Comparison of ENCODE assay signal across 32 cellular contexts in genomic region chr2:83594841-83595720, GRCh38.
DNase-seq lines count a peak whose midpoint lies in the region; FAIRE-seq and TF ChIP-seq lines count a peak whose summit lies in the region.
"Had no signal": no experiment of that assay in that cellular context is flagged by ENCODE, and none has a peak within 500 bp of the region (broad histone marks: within the 10 kb centered on the region; RNA-seq: fewer than 3 reads in every experiment).

No MANE protein-coding gene starts in this region.

- H3K4me3 ChIP-seq in AG04449 (ENCODE audit: low read depth, low read length) = no peak overlapping the region
- H3K4me3 ChIP-seq: coronary artery, upper lobe of right lung had no signal

- no peak for TF ChIP-seq CTCF in AG04449 (IDR thresholded peaks at IDR 0.05; ENCODE audit: insufficient read depth, low read length, missing control alignments)

- no peaks in the 10 kb centered on the region for H3K4me1 Mint-ChIP-seq in activated CD4-positive, alpha-beta T cell treated with anti-CD3 and anti-CD28 coated beads, Interleukin-2, amount 10 ng/mL, durations not matched to agents 24 days and 14 days
- H3K4me1 Mint-ChIP-seq: activated CD4-positive, alpha-beta memory T cell treated with anti-CD3 and anti-CD28 coated beads, Interleukin-2, amount 10 ng/mL, durations not matched to agents 7 days and 5 days; activated naive CD4-positive, alpha-beta T cell treated with anti-CD3 and anti-CD28 coated beads, Interleukin-2, amount 50 U/mL, for 24 hours; activated T-helper 17 cell treated with anti-CD3 and anti-CD28 coated beads, Interleukin-2, amount 50 U/mL, for 72 hours; B cell; nephron progenitor cell had no signal

- no peaks in the 10 kb centered on the region for H3K9me3 Mint-ChIP-seq in activated CD4-positive, alpha-beta T cell treated with anti-CD3 and anti-CD28 coated beads, Interleukin-2, amount 10 ng/mL, durations not matched to agents 24 days and 14 days
- H3K9me3 Mint-ChIP-seq: nephron progenitor cell had no signal

- POLR2A ChIA-PET in AG04449 (lab: Yijun Ruan, JAX) = interaction anchor here (1.1 to 1.6 kb wide), 2 partner anchors 11 to 226 kb away, joined by 4 to 5 read pairs; no protein-coding TSS in a partner anchor

- no peak overlapping the region for H3K27ac Mint-ChIP-seq in activated CD4-positive, alpha-beta T cell treated with anti-CD3 and anti-CD28 coated beads, Interleukin-2, amount 10 ng/mL, durations not matched to agents 24 days and 14 days
- H3K27ac Mint-ChIP-seq: activated CD4-positive, alpha-beta memory T cell treated with anti-CD3 and anti-CD28 coated beads, Interleukin-2, amount 10 ng/mL, durations not matched to agents 7 days and 5 days; activated naive CD4-positive, alpha-beta T cell treated with anti-CD3 and anti-CD28 coated beads, Interleukin-2, amount 50 U/mL, for 24 hours; activated T-helper 17 cell treated with anti-CD3 and anti-CD28 coated beads, Interleukin-2, amount 50 U/mL, for 72 hours; B cell; nephron progenitor cell; T-helper 1 cell treated with Interleukin-12 subunit alpha and Interleukin-12 subunit beta and Interleukin-4 antibody, amounts not matched to agents 30 μg/mL and 1 μg/mL, for 36 hours had no signal

- intact Hi-C loops in activated CD4-positive, alpha-beta T cell treated with anti-CD3 and anti-CD28 coated beads, Interleukin-2, amount 10 ng/mL, durations not matched to agents 24 days and 14 days (cut with micrococcal nuclease) = no loop called here

- H3K4me3 Mint-ChIP-seq in activated CD4-positive, alpha-beta T cell treated with anti-CD3 and anti-CD28 coated beads, Interleukin-2, amount 10 ng/mL, durations not matched to agents 24 days and 14 days = no peak overlapping the region
- H3K4me3 Mint-ChIP-seq: activated CD4-positive, alpha-beta memory T cell treated with anti-CD3 and anti-CD28 coated beads, Interleukin-2, amount 10 ng/mL, durations not matched to agents 7 days and 5 days; activated naive CD4-positive, alpha-beta T cell treated with anti-CD3 and anti-CD28 coated beads, Interleukin-2, amount 50 U/mL, for 24 hours; activated T-helper 17 cell treated with anti-CD3 and anti-CD28 coated beads, Interleukin-2, amount 50 U/mL, for 72 hours; B cell; nephron progenitor cell; T-helper 1 cell treated with Interleukin-12 subunit alpha and Interleukin-12 subunit beta and Interleukin-4 antibody, amounts not matched to agents 30 μg/mL and 1 μg/mL, for 36 hours had no signal

- peak; percentile 75 for DNase-seq in AG04449 (ENCODE audit: low read depth, low spot score)
- peak; percentile 22 for DNase-seq in HS-27A (ENCODE audit: low read depth)
- peak; percentile 45 for DNase-seq in myocyte (ENCODE audit: low read depth)
- DNase-seq in activated naive CD4-positive, alpha-beta T cell treated with anti-CD3 and anti-CD28 coated beads, Interleukin-2, amount 50 U/mL, for 16 hours = no peak
- no peak for DNase-seq in DMS79 (lab: John Stamatoyannopoulos, UW)
- DNase-seq in activated CD4-positive, alpha-beta T cell treated with anti-CD3 and anti-CD28 coated beads, Interleukin-2, amount 10 ng/mL, durations not matched to agents 24 days and 14 days = no peak
- no peak for DNase-seq in urothelium cell line (ENCODE audit: low spot score)
- DNase-seq: 8988T; activated CD4-positive, alpha-beta memory T cell treated with anti-CD3 and anti-CD28 coated beads, Interleukin-2, amount 10 ng/mL, durations not matched to agents 7 days and 5 days; activated CD4-positive, CD25-positive, alpha-beta regulatory T cell treated with anti-CD3 and anti-CD28 coated beads, Interleukin-2, amount 50 U/mL, for 72 hours; activated CD8-positive, alpha-beta memory T cell treated with anti-CD3 and anti-CD28 coated beads, Interleukin-2, amount 50 U/mL, for 48 hours; aorta; DMS153; GDM1; HCEC 1CT; NCI-H146; NCI-H510A treated with DMSO at 0.1 percent for 48 hours; nephron progenitor cell; right cardiac atrium; SK-N-SH; stimulated activated CD4-positive, alpha-beta T cell treated with anti-CD3 and anti-CD28 coated beads, Interleukin-12 subunit alpha, Interleukin-12 subunit beta, amount 100 ng/mL, for 4 hours; stimulated activated CD4-positive, alpha-beta T cell treated with anti-CD3 and anti-CD28 coated beads, Interleukin-4, amount 100 ng/mL, for 1 hour; upper lobe of right lung had no signal

- no peaks in the 10 kb centered on the region for H3K27me3 Mint-ChIP-seq in activated CD4-positive, alpha-beta T cell treated with anti-CD3 and anti-CD28 coated beads, Interleukin-2, amount 10 ng/mL, durations not matched to agents 24 days and 14 days
- H3K27me3 Mint-ChIP-seq: activated CD4-positive, alpha-beta memory T cell treated with anti-CD3 and anti-CD28 coated beads, Interleukin-2, amount 10 ng/mL, durations not matched to agents 7 days and 5 days; activated naive CD4-positive, alpha-beta T cell treated with anti-CD3 and anti-CD28 coated beads, Interleukin-2, amount 50 U/mL, for 24 hours; activated T-helper 17 cell treated with anti-CD3 and anti-CD28 coated beads, Interleukin-2, amount 50 U/mL, for 72 hours; B cell had no signal

- FAIRE-seq in endometrium (lab: Jason Lieb, UNC) (peak; percentile 80), urothelium cell line (lab: Jason Lieb, UNC) (no peak)
- FAIRE-seq: GM18507, keratinocyte, TTC549 had no signal

- no peaks in the 10 kb centered on the region for H3K36me3 Mint-ChIP-seq in activated CD4-positive, alpha-beta T cell treated with anti-CD3 and anti-CD28 coated beads, Interleukin-2, amount 10 ng/mL, durations not matched to agents 24 days and 14 days (ENCODE audit: low read depth)
- H3K36me3 Mint-ChIP-seq: activated naive CD4-positive, alpha-beta T cell treated with anti-CD3 and anti-CD28 coated beads, Interleukin-2, amount 50 U/mL, for 24 hours had no signal

- CTCF ChIA-PET in AG04449 (lab: Yijun Ruan, JAX) = interaction anchor here (1.6 kb wide), 1 partner anchor 11 kb away, joined by 3 read pairs; no protein-coding TSS in a partner anchor

Comparison
In these comparisons a context has a peak if more than half of its experiments do, and no peak if none do; other contexts are left out.
1. DNase-seq: peak in AG04449 (single experiment), HS-27A (single experiment) and myocyte (single experiment); none in activated naive CD4-positive, alpha-beta T cell treated with anti-CD3 and anti-CD28 coated beads, Interleukin-2, amount 50 U/mL, for 16 hours (single experiment), DMS79 (single experiment), activated CD4-positive, alpha-beta T cell treated with anti-CD3 and anti-CD28 coated beads, Interleukin-2, amount 10 ng/mL, durations not matched to agents 24 days and 14 days (single experiment) and urothelium cell line (single experiment).